7 cellular contexts compared by ENCODE assay signal in the genomic region with DNA sequence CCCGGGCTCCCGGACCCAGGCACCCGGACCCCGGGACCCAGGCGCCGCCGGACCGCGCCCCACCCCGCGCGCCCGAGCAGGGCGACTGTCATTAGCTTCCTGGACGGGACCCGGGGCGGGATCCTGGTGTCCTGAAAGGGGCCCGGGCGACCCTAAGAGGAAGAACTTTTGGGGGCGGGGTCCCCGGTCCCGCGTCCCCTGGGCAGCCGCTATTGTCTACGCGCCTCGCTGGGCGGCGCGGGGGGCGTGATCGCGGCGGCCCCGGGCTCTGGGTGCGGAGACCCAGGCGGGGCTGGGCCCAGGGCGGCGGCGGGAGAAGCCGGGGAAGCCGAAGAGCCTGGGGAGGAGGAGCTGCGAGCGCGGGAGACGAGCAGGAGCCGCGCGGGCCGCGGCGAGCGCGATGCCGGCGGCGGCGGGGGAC. TPM values are rescaled to one million over a fixed set of nuclear protein-coding genes. Genes with fewer than 3 reads are reported as not detected.
DNase-seq lines count a peak whose midpoint lies in the region; ATAC-seq and TF ChIP-seq lines count a peak whose summit lies in the region.

No MANE protein-coding gene starts in this region.

- H3K9me3 ChIP-seq in HEK293 (ENCODE audit: control insufficient read depth, insufficient read depth, low read depth, low read length), result no peaks in the 10 kb centered on the region
- no peaks in the 10 kb centered on the region for H3K9me3 ChIP-seq in PC-3 (ENCODE audit: low read length)
- H3K9me3 ChIP-seq in hepatocyte (ENCODE audit: low read depth), result no peaks in the 10 kb centered on the region
- no peaks in the 10 kb centered on the region for H3K9me3 ChIP-seq in smooth muscle cell (replicated peaks; ENCODE audit: low read depth)

- ATAC-seq in PC-3 (peak; percentile 7; the same call in 1 of the 2 replicates), GM18498 (IDR thresholded peaks at IDR 0.05; ENCODE audit: unreplicated experiment) (no peak)

- H3K27ac ChIP-seq in HEK293 (ENCODE audit: extremely low read depth, low read depth, low read length), result peak overlapping the region; percentile 81
- no peak overlapping the region for H3K27ac ChIP-seq in PC-3 (ENCODE audit: low read length)
- H3K27ac ChIP-seq in hepatocyte, result peak overlapping the region; percentile 79
- H3K27ac ChIP-seq in smooth muscle cell (ENCODE audit: low read depth), result peak overlapping the region; percentile 55

- 3% methylated on average over 25 of the region's 58 CpGs for WGBS in hepatocyte (ENCODE audit: low lambda C conversion rate, missing lambda C conversion rate)
- 0% methylated on average over 20 of the region's 58 CpGs for WGBS in smooth muscle cell (ENCODE audit: low lambda C conversion rate)

- no TSS peak for BruUV-seq in PC-3 (replicated peaks; lab: Mats Ljungman, UMichigan)

- POLR2A ChIA-PET in HEK293 (lab: Yijun Ruan, JAX) (interaction anchor here (1.3 to 3.4 kb wide), 3 partner anchors 16 to 406 kb away, joined by 3 to 14 read pairs (median 3); a partner anchor contains a TSS), PC-3 (lab: Charles Lee; ENCODE audit: unreplicated experiment) (no interaction called here)

- no peak overlapping the region for H3K9ac ChIP-seq in PC-3 (ENCODE audit: low read length)
- H3K9ac ChIP-seq in smooth muscle cell (ENCODE audit: low read depth), result peak overlapping the region; percentile 44

- TF ChIP-seq CTCF in HEK293 (tag by site-specific recombination; IDR thresholded peaks at IDR 0.05) (no peak), PC-3 (conservative IDR thresholded peaks at IDR 0.05; ENCODE audit: low read depth, low read length) (no peak), hepatocyte (IDR thresholded peaks at IDR 0.05; ENCODE audit: poor library complexity) (no peak), smooth muscle cell (IDR thresholded peaks at IDR 0.05; ENCODE audit: borderline replicate concordance, insufficient read depth, poor library complexity, severe bottlenecking) (no peak)

- H3K4me1 ChIP-seq in HEK293 (ENCODE audit: control insufficient read depth, insufficient read depth, low read length) (peaks cover 5% of the 10 kb centered on the region; the same call in 1 of the 2 replicates), PC-3 (ENCODE audit: insufficient read depth, low read length) (no peaks in the 10 kb centered on the region), hepatocyte (ENCODE audit: insufficient read depth) (peaks cover 14% of the 10 kb centered on the region), smooth muscle cell (ENCODE audit: low read depth) (peaks cover 20% of the 10 kb centered on the region)

- H3K79me2 ChIP-seq in PC-3 (ENCODE audit: low read length) (no peaks in the 10 kb centered on the region), hepatocyte (peaks cover 47% of the 10 kb centered on the region), smooth muscle cell (ENCODE audit: low read depth) (peaks cover 36% of the 10 kb centered on the region)

- H3K36me3 ChIP-seq in HEK293 (ENCODE audit: control insufficient read depth in 2 of 2, insufficient read depth in 1 of 2, low read length in 2 of 2) (no peaks in the 10 kb centered on the region), PC-3 (ENCODE audit: low read depth, low read length) (no peaks in the 10 kb centered on the region), hepatocyte (replicated peaks; ENCODE audit: insufficient read depth, low read depth) (no peaks in the 10 kb centered on the region), smooth muscle cell (ENCODE audit: low read depth) (no peaks in the 10 kb centered on the region)

- H2AFZ ChIP-seq in PC-3 (ENCODE audit: low read length) (no peak overlapping the region), hepatocyte (peak overlapping the region; percentile 79), smooth muscle cell (ENCODE audit: low read depth) (peak overlapping the region; percentile 94)

- intact Hi-C loops in PC-3 (cut with micrococcal nuclease), result no loop called here

- CTCF ChIA-PET in HEK293 (lab: Yijun Ruan, JAX) (interaction anchor here (0.7 to 4.7 kb wide), 10 partner anchors 14 to 389 kb away, joined by 3 to 24 read pairs (median 3); no protein-coding TSS in a partner anchor), PC-3 (lab: Charles Lee) (no interaction called here)

- H3F3A ChIP-seq in PC-3 (ENCODE audit: low read length, unreplicated experiment) (no peaks in the 10 kb centered on the region), smooth muscle cell (ENCODE audit: low read depth) (no peaks in the 10 kb centered on the region)

- peak overlapping the region; percentile 72; the same call in 1 of the 2 replicates for H3K4me2 ChIP-seq in PC-3 (ENCODE audit: low read length)
- peak overlapping the region; percentile 94 for H3K4me2 ChIP-seq in hepatocyte
- peak overlapping the region; percentile 95 for H3K4me2 ChIP-seq in smooth muscle cell

- no peak for DNase-seq in PC-3
- DNase-seq in hepatocyte (ENCODE audit: low spot score), result peak; percentile 67
- no peak for DNase-seq in smooth muscle cell (lab: John Stamatoyannopoulos, UW; ENCODE audit: unreplicated experiment)
- no peak for DNase-seq in amniotic stem cell (lab: John Stamatoyannopoulos, UW)
- DNase-seq in NCI-H2081 (lab: John Stamatoyannopoulos, UW), result no peak

- H3K9me2 ChIP-seq in PC-3 (replicated peaks; ENCODE audit: low read length), result no peaks in the 10 kb centered on the region
- H3K9me2 ChIP-seq in hepatocyte (replicated peaks; ENCODE audit: insufficient read depth), result no peaks in the 10 kb centered on the region

- H3K27me3 ChIP-seq in PC-3 (ENCODE audit: low read length), result peaks cover 87% of the 10 kb centered on the region
- no peaks in the 10 kb centered on the region for H3K27me3 ChIP-seq in hepatocyte
- H3K27me3 ChIP-seq in smooth muscle cell (ENCODE audit: low read depth), result no peaks in the 10 kb centered on the region

- H4K20me1 ChIP-seq in PC-3 (ENCODE audit: low read length) (no peaks in the 10 kb centered on the region), hepatocyte (ENCODE audit: insufficient read depth, poor library complexity, severe bottlenecking) (no peaks in the 10 kb centered on the region), smooth muscle cell (ENCODE audit: low read depth) (peaks cover 25% of the 10 kb centered on the region)

- H3K4me3 ChIP-seq in HEK293 (ENCODE audit: low read depth, low read length) (peak overlapping the region; percentile 75), PC-3 (ENCODE audit: low read length) (peak overlapping the region; percentile 46; the same call in 1 of the 2 replicates), hepatocyte (peak overlapping the region; percentile 86), smooth muscle cell (peak overlapping the region; percentile 92)

TF ChIP-seq in HEK293, 187 proteins besides CTCF, POLR2A, EP300 and RAD21:
- TF ChIP-seq GLI2 (tag by site-specific recombination; IDR thresholded peaks at IDR 0.05; ENCODE audit: borderline replicate concordance, low read depth) (no peak), KLF9 (tag by site-specific recombination; IDR thresholded peaks at IDR 0.05; ENCODE audit: low read depth) (peak; percentile 19; the same call in 1 of the 2 replicates), ZBTB20 (tag by site-specific recombination; IDR thresholded peaks at IDR 0.05) (peak; percentile 1; the same call in 1 of the 2 replicates)
TF ChIP-seq in HEK293: peak in this region for 2.

RNA-seq across cellular contexts. Expression of a gene that starts 0.5 kb away (rescaled TPM):
- total RNA-seq in PC-3 (2014; rRNA removed), result not detected in 2 replicates
- 4.4 and 7.1 TPM in 2 replicates for total RNA-seq in hepatocyte
- polyA plus RNA-seq in hepatocyte, result 7.3 and 10.8 TPM in 2 replicates
- 5.5 and 8.6 TPM in 2 replicates for total RNA-seq in smooth muscle cell
- polyA plus RNA-seq in smooth muscle cell, result 7.0 and 11.6 TPM in 2 replicates
